8 cellular contexts compared by ENCODE assay signal in genomic region chr15:101294731-101295606, GRCh38. TPM values are rescaled to one million over a fixed set of nuclear protein-coding genes. Genes with fewer than 3 reads are reported as not detected.
DNase-seq lines count a peak whose midpoint lies in the region; ATAC-seq, FAIRE-seq and TF ChIP-seq lines count a peak whose summit lies in the region.

Gene SNRPA1, minus strand, starts transcription at chr15:101295248. Its CDS starts 70 bp downstream, at chr15:101295178.

- DNase-seq in GM12891 (ENCODE audit: insufficient read length, low spot score) (peak; percentile 91), NCI-H1436 (lab: John Stamatoyannopoulos, UW) (peak; percentile 79), SW480 (ENCODE audit: low spot score) (peak; percentile 94), cardiac muscle cell (ENCODE audit: low read depth in 1 of 2, low spot score in 1 of 2) (peak; percentile 97 to 98), trophoblast cell (peak; percentile 95 to 98), tibial nerve (ENCODE audit: low spot score in 2 of 2) (peak; percentile 96 to 99)
- DNase-seq in activated naive CD8-positive, alpha-beta T cell treated with anti-CD3 and anti-CD28 coated beads, Interleukin-2, amount 50 U/mL, for 24 hours = peak; percentile 99

- peak within 1 kb of the TSS; percentile 99 for H3K4me3 Mint-ChIP-seq in activated naive CD8-positive, alpha-beta T cell treated with anti-CD3 and anti-CD28 coated beads, Interleukin-2, amount 50 U/mL, for 24 hours

- WGBS in trophoblast cell (ENCODE audit: extremely low coverage, insufficient coverage, insufficient read length) = no CpG with 5 or more reads among the region's 87 CpGs
- WGBS in tibial nerve, 2 donors = 0 to 1% methylated on average over 21 to 61 of the region's 87 CpGs

- H3K27ac ChIP-seq in cardiac muscle cell (peak within 1 kb of the TSS; percentile 90), trophoblast cell (ENCODE audit: low read depth, low read length) (peak within 1 kb of the TSS; percentile 75), tibial nerve (peak within 1 kb of the TSS; percentile 89 to 98 (median 94))

- TF ChIP-seq CTCF in cardiac muscle cell (IDR thresholded peaks at IDR 0.05; ENCODE audit: low read depth, low read length) (no peak), tibial nerve (IDR thresholded peaks at IDR 0.05) (peak in 2 of 5 experiments; percentile 17 to 60)

- peak within 1 kb of the TSS; percentile 96 for H3K9ac ChIP-seq in trophoblast cell (ENCODE audit: low read length)

- H3K4me3 ChIP-seq in cardiac muscle cell (peak within 1 kb of the TSS; percentile 64), trophoblast cell (ENCODE audit: low read depth, low read length) (peak within 1 kb of the TSS; percentile 96), tibial nerve (peak within 1 kb of the TSS; percentile 95 to 99 (median 97))

- FAIRE-seq in GM12891 (lab: Jason Lieb, UNC) = peak; percentile 94

- peak; percentile 50 to 98 for TF ChIP-seq EP300 in tibial nerve (IDR thresholded peaks at IDR 0.05)

- H3K14ac ChIP-seq in trophoblast cell (ENCODE audit: low read length) = peak within 1 kb of the TSS; percentile 85

- H3K4me2 ChIP-seq in trophoblast cell (ENCODE audit: low read length) = peak within 1 kb of the TSS; percentile 92

- peak within 1 kb of the TSS; percentile 54 for H4K12ac ChIP-seq in trophoblast cell (ENCODE audit: low read depth, low read length)

- no peaks in the 10 kb centered on the region for H3K9me3 ChIP-seq in cardiac muscle cell (ENCODE audit: low read depth)
- H3K9me3 ChIP-seq in trophoblast cell (ENCODE audit: insufficient read depth, low read depth, low read length) = no peaks in the 10 kb centered on the region
- H3K9me3 ChIP-seq in tibial nerve = no peaks in the 10 kb centered on the region

- H3K36me3 Mint-ChIP-seq in activated naive CD8-positive, alpha-beta T cell treated with anti-CD3 and anti-CD28 coated beads, Interleukin-2, amount 50 U/mL, for 24 hours (ENCODE audit: low read depth) = peaks cover 39% of the 10 kb centered on the region

- H3K27me3 ChIP-seq in cardiac muscle cell (no peaks in the 10 kb centered on the region), trophoblast cell (ENCODE audit: insufficient read depth, low read length) (no peaks in the 10 kb centered on the region), tibial nerve (no peaks in the 10 kb centered on the region)

- H2BK12ac ChIP-seq in trophoblast cell (ENCODE audit: low read length) = no peak within 1 kb of the TSS

- H3K27me3 Mint-ChIP-seq in activated naive CD8-positive, alpha-beta T cell treated with anti-CD3 and anti-CD28 coated beads, Interleukin-2, amount 50 U/mL, for 24 hours = no peaks in the 10 kb centered on the region

- peak within 1 kb of the TSS; percentile 93 for H4K8ac ChIP-seq in trophoblast cell (ENCODE audit: low read depth, low read length)

- H3K4me1 ChIP-seq in cardiac muscle cell (ENCODE audit: low read depth) (peaks cover 15% of the 10 kb centered on the region), trophoblast cell (ENCODE audit: control insufficient read depth in 1 of 2, insufficient read depth in 2 of 2, low read length in 2 of 2) (peaks cover 0 to 3% of the 10 kb centered on the region in 2 experiments), tibial nerve (peaks cover 0 to 43% (median 19%) of the 10 kb centered on the region in 4 donors)

- H3K79me2 ChIP-seq in trophoblast cell (ENCODE audit: control insufficient read depth, insufficient read depth, low read length, poor library complexity) = peaks cover 11% of the 10 kb centered on the region

- peak within 1 kb of the TSS; percentile 47 for H2BK120ac ChIP-seq in trophoblast cell (ENCODE audit: insufficient read depth, low read length, poor library complexity)

- H3K18ac ChIP-seq in trophoblast cell (ENCODE audit: low read length) = peak within 1 kb of the TSS; percentile 57

- peak within 1 kb of the TSS; percentile 97 for H3K27ac Mint-ChIP-seq in activated naive CD8-positive, alpha-beta T cell treated with anti-CD3 and anti-CD28 coated beads, Interleukin-2, amount 50 U/mL, for 24 hours

- peak within 1 kb of the TSS; percentile 56 for H2BK5ac ChIP-seq in trophoblast cell (ENCODE audit: low read depth, low read length, poor library complexity)

- peaks cover 8% of the 10 kb centered on the region for H3K79me1 ChIP-seq in trophoblast cell (ENCODE audit: low read length)

- no peaks in the 10 kb centered on the region for H3K9me3 Mint-ChIP-seq in activated naive CD8-positive, alpha-beta T cell treated with anti-CD3 and anti-CD28 coated beads, Interleukin-2, amount 50 U/mL, for 24 hours

- H4K91ac ChIP-seq in trophoblast cell (ENCODE audit: low read depth, low read length) = peak within 1 kb of the TSS; percentile 84

- H3K36me3 ChIP-seq in cardiac muscle cell (peaks cover 6% of the 10 kb centered on the region), trophoblast cell (ENCODE audit: control insufficient read depth in 1 of 2, insufficient read depth in 2 of 2, low read length in 2 of 2) (no peaks in the 10 kb centered on the region), tibial nerve (peaks cover 0 to 14% (median 0%) of the 10 kb centered on the region in 3 donors)

- TF ChIP-seq POLR2A in GM12891 (IDR thresholded peaks at IDR 0.05; ENCODE audit: low read depth, low read length) (peak; percentile 85), tibial nerve (IDR thresholded peaks at IDR 0.05) (peak; percentile 52 to 89)

- ATAC-seq in HG02798 (IDR thresholded peaks at IDR 0.05; ENCODE audit: poor library complexity, unreplicated experiment) = peak; percentile 90
- peak; percentile 83 for ATAC-seq in activated naive CD8-positive, alpha-beta T cell treated with anti-CD3 and anti-CD28 coated beads, Interleukin-2, amount 50 U/mL, for 24 hours

- H3K23ac ChIP-seq in trophoblast cell (ENCODE audit: low read length) = no peak within 1 kb of the TSS

- H2AK5ac ChIP-seq in trophoblast cell (ENCODE audit: low read length) = peak within 1 kb of the TSS; percentile 27

- peaks cover 52% of the 10 kb centered on the region for H3K4me1 Mint-ChIP-seq in activated naive CD8-positive, alpha-beta T cell treated with anti-CD3 and anti-CD28 coated beads, Interleukin-2, amount 50 U/mL, for 24 hours

- peak within 1 kb of the TSS; percentile 86 for H2AFZ ChIP-seq in trophoblast cell (ENCODE audit: insufficient read depth, low read length, poor library complexity)

- peak within 1 kb of the TSS; percentile 73 for H3K4ac ChIP-seq in trophoblast cell (ENCODE audit: low read depth, low read length)

TF ChIP-seq in GM12891, 5 proteins besides CTCF, POLR2A, EP300 and RAD21:
- TF ChIP-seq POLR2AphosphoS5 (IDR thresholded peaks at IDR 0.05; ENCODE audit: low read depth, low read length) (peak; percentile 91), SPI1 (IDR thresholded peaks at IDR 0.05; ENCODE audit: low read depth, low read length) (no peak), TAF1 (IDR thresholded peaks at IDR 0.05; ENCODE audit: low read depth, low read length) (peak; percentile 79)

RNA-seq across cellular contexts. Expression of gene SNRPA1, which starts in this region (rescaled TPM):
- polyA plus RNA-seq in GM12891 (2012; ENCODE audit: low read depth, missing spikeins) = 93.7 TPM
- total RNA-seq in cardiac muscle cell = 36.6 and 43.1 TPM in 2 replicates
- polyA plus RNA-seq in cardiac muscle cell = 131 and 168 TPM in 2 replicates
- 103 and 104 TPM in 2 replicates for polyA plus RNA-seq in trophoblast cell (2013)
- 10 to 100 TPM; 28.4 to 50.6 (median 40.0) TPM for total RNA-seq in tibial nerve

Comparison
In these comparisons a context has a peak if more than half of its experiments do, and no peak if none do; other contexts are left out.
1. Peak in every context shown above with its lines: DNase-seq, ATAC-seq, H3K4me3 ChIP-seq and H3K27ac ChIP-seq.